In the genomic region with DNA sequence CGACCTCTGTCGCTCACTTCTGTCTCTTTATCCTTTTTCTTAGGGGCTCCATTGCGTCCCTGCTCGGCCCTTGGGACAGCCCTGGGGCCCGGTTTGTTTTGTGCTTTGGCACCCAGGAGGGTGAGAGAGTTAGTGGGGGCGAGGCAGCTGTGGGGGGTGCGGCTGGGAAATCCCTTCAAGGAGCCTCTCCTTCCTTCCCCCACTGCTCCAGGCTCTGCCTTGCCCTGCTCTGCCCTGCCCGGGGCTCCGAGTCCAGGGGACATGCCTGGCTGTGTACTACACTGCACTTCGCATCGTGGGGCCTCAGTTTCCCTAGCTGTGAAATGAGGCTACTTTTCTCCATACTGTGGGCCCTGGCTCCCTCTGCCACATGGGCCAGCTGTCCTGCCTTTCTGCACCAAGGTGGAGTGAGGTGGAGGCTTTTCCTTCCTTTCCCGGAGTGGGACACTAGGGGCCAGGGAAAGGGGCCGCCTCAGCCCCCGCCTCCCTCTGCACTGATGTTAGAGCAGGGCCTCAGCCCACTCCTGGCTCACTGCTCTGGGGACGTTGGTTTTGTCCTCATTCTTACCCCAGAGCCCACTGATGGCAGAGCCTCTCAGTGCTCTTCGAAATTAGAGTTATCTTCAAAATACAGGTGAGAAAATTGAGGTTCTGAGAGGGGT, we compare ENCODE assay signal across 8 cellular contexts. TPM values are rescaled to one million over a fixed set of nuclear protein-coding genes. Genes with fewer than 3 reads are reported as not detected.
A peak's percentile ranks its signal among the peaks of the same experiment; 100 is the strongest.
DNase-seq lines count a peak whose midpoint lies in the region; ATAC-seq and TF ChIP-seq lines count a peak whose summit lies in the region.

No MANE protein-coding gene starts in this region.

- no peaks in the 10 kb centered on the region for H3K27me3 Mint-ChIP-seq in IgD-negative memory B cell
- no peaks in the 10 kb centered on the region for H3K27me3 Mint-ChIP-seq in chondrocyte (ENCODE audit: low read depth)

- H3K4me3 Mint-ChIP-seq in IgD-negative memory B cell (peak overlapping the region; percentile 75 to 96 (median 94)), chondrocyte (ENCODE audit: unreplicated experiment) (peak overlapping the region; percentile 98)

- no peak for ATAC-seq in HG03135 (IDR thresholded peaks at IDR 0.05; ENCODE audit: unreplicated experiment)

- DNase-seq in chondrocyte (ENCODE audit: low spot score) (no peak), HuH-7.5 (ENCODE audit: low spot score) (no peak), T1000 (lab: John Stamatoyannopoulos, UW) (no peak)
- no peak for DNase-seq in stimulated activated CD4-positive, alpha-beta T cell treated with anti-CD3 and anti-CD28 coated beads, Interleukin-2, amount 100 ng/mL, for 48 hours

- no peak for TF ChIP-seq CTCF in chondrocyte (IDR thresholded peaks at IDR 0.05)

- H3K4me3 ChIP-seq in ACC112 (ENCODE audit: low read depth, low read length), result peak overlapping the region; percentile 79
- peak overlapping the region; percentile 67 for H3K4me3 ChIP-seq in mucosa of stomach (ENCODE audit: low read length)

- H3K36me3 Mint-ChIP-seq in IgD-negative memory B cell (no peaks in the 10 kb centered on the region), chondrocyte (ENCODE audit: low read depth) (no peaks in the 10 kb centered on the region)

- H3K9me3 Mint-ChIP-seq in IgD-negative memory B cell (no peaks in the 10 kb centered on the region), chondrocyte (ENCODE audit: low read depth) (no peaks in the 10 kb centered on the region)

- H3K36me3 ChIP-seq in ACC112 (ENCODE audit: insufficient read depth, low read length), result no peaks in the 10 kb centered on the region
- no peaks in the 10 kb centered on the region for H3K36me3 ChIP-seq in mucosa of stomach (ENCODE audit: control insufficient read depth, insufficient read depth, low read length)

- H3K4me1 Mint-ChIP-seq in IgD-negative memory B cell, result peaks cover 0 to 10% (median 10%) of the 10 kb centered on the region in 3 donors
- H3K4me1 Mint-ChIP-seq in chondrocyte (ENCODE audit: low read depth), result peaks cover 28% of the 10 kb centered on the region

- H3K4me1 ChIP-seq in ACC112 (ENCODE audit: control insufficient read depth, insufficient read depth, low read length, unreplicated experiment) (peaks cover 22% of the 10 kb centered on the region), mucosa of stomach (ENCODE audit: control insufficient read depth, insufficient read depth, low read length) (peaks cover 17% of the 10 kb centered on the region)

- H3K27ac Mint-ChIP-seq in IgD-negative memory B cell, result peak overlapping the region; percentile 56 to 89 (median 80)
- peak overlapping the region; percentile 88 for H3K27ac Mint-ChIP-seq in chondrocyte (ENCODE audit: unreplicated experiment)

- peak overlapping the region; percentile 90 for H2AFZ ChIP-seq in ACC112 (ENCODE audit: low read length, unreplicated experiment)

- no peak overlapping the region for H3K27ac ChIP-seq in ACC112 (ENCODE audit: low read depth, low read length)

- no peaks in the 10 kb centered on the region for H3K9me3 ChIP-seq in mucosa of stomach (ENCODE audit: control insufficient read depth, low read length)

- H3K79me2 ChIP-seq in ACC112 (ENCODE audit: control insufficient read depth, insufficient read depth, low read length, unreplicated experiment), result peaks cover 42% of the 10 kb centered on the region

- peak overlapping the region; percentile 77 for H3K9ac ChIP-seq in mucosa of stomach (ENCODE audit: low read length)

- H3K27me3 ChIP-seq in ACC112 (ENCODE audit: insufficient read depth, low read length) (no peaks in the 10 kb centered on the region), mucosa of stomach (ENCODE audit: control insufficient read depth, insufficient read depth, low read length) (no peaks in the 10 kb centered on the region)

RNA-seq across cellular contexts. Expression of gene LLGL1, which starts 1.0 kb away (rescaled TPM):
- 0.40 TPM for polyA plus RNA-seq in IgD-negative memory B cell
- 38.7 to 41.8 TPM (median 39.0 TPM) in 3 replicates for total RNA-seq in chondrocyte

RNA-seq across cellular contexts. Expression of gene FLII, which starts 32.1 kb away (rescaled TPM):
- 150 TPM for polyA plus RNA-seq in IgD-negative memory B cell
- 228 to 244 TPM (median 230 TPM) in 3 replicates for total RNA-seq in chondrocyte

RNA-seq across cellular contexts. Expression of gene MIEF2, which starts 34.0 kb away (rescaled TPM):
- 12.3 TPM for polyA plus RNA-seq in IgD-negative memory B cell
- total RNA-seq in chondrocyte, result 9.5 to 11.5 TPM (median 10.7 TPM) in 3 replicates

RNA-seq across cellular contexts. Expression of gene ALKBH5, which starts 42.8 kb away (rescaled TPM):
- polyA plus RNA-seq in IgD-negative memory B cell, result 144 TPM
- total RNA-seq in chondrocyte, result 101 to 110 TPM (median 108 TPM) in 3 replicates
